In the genomic region with DNA sequence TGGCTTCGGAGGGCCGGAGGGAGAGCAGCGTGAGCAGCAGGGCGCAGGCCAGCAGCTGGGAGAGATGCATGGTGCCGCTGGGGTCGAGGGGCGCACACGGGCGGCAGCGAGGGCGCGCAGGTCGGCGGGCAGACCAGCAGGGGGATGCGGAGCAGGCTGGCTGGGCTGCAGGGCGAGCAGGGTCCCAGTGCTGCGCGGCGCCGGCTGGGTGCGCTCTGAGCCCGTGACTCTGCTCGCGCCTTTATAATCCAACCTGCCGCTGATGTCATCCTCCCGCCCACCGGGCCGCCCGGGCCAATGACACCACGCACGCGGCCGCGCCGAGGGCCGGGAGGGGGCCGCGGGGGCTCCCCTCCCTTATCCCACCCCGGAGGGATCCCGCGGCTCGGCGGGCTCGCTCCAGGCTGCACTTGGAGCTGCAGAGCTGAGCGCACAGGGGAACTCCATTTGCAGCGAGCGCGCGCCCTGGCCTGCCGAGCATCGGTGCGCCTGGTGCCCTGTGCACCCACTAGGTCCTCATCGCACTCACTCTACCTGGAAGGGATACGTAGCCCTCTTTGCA, we compare ENCODE assay signal across 8 cellular contexts. TPM values are rescaled to one million over a fixed set of nuclear protein-coding genes. Genes with fewer than 3 reads are reported as not detected.
DNase-seq lines count a peak whose midpoint lies in the region; ATAC-seq and TF ChIP-seq lines count a peak whose summit lies in the region.

A gene with protein sequence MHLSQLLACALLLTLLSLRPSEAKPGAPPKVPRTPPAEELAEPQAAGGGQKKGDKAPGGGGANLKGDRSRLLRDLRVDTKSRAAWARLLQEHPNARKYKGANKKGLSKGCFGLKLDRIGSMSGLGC (minus strand): TSS at position 217 of the 562 bp plus-strand sequence. CDS start 147 bp downstream, at position 70.

- POLR2A ChIA-PET in A673 (lab: Charles Lee; ENCODE audit: low non-redundant PET), result no interaction called here

- peak; percentile 52 for TF ChIP-seq CTCF in A673 (conservative IDR thresholded peaks at IDR 0.05; ENCODE audit: low read depth, low read length)

- BruUV-seq in A673 (replicated peaks; lab: Mats Ljungman, UMichigan), result no TSS peak

- peak within 1 kb of the TSS; percentile 67 for H3K4me3 Mint-ChIP-seq in activated naive CD8-positive, alpha-beta T cell treated with anti-CD3 and anti-CD28 coated beads for 36 hours

- ATAC-seq in GM19023 (IDR thresholded peaks at IDR 0.05; ENCODE audit: unreplicated experiment) (peak; percentile 53), left cardiac atrium (peak; percentile 77 to 80)

- no peak within 1 kb of the TSS for H3K27ac Mint-ChIP-seq in activated naive CD8-positive, alpha-beta T cell treated with anti-CD3 and anti-CD28 coated beads for 36 hours

- H3K4me3 ChIP-seq in A673 (ENCODE audit: low read depth, low read length, poor library complexity, severe bottlenecking), result peak within 1 kb of the TSS; percentile 46

- DNase-seq in A673 (ENCODE audit: low spot score) (peak; percentile 81), KG1 (lab: John Stamatoyannopoulos, UW) (peak; percentile 45), RPMI8226 (peak; percentile 46), left cardiac atrium (peak; percentile 66), putamen (ENCODE audit: low spot score) (peak; percentile 64), mucosa of gallbladder (ENCODE audit: low spot score) (no peak)
- peak; percentile 88 for DNase-seq in activated naive CD8-positive, alpha-beta T cell treated with anti-CD3 and anti-CD28 coated beads for 36 hours

- H3K9me3 ChIP-seq in A673 (ENCODE audit: low read depth, low read length, poor library complexity, severe bottlenecking), result no peaks in the 10 kb centered on the region

- no peak within 1 kb of the TSS for H3K27ac ChIP-seq in A673 (ENCODE audit: low read depth, low read length, poor library complexity, severe bottlenecking)

- H3K9me3 Mint-ChIP-seq in activated naive CD8-positive, alpha-beta T cell treated with anti-CD3 and anti-CD28 coated beads for 36 hours, result no peaks in the 10 kb centered on the region

- intact Hi-C loops in A673 (cut with micrococcal nuclease; ENCODE audit: unreplicated experiment), result loop anchor here (10.0 kb wide), 1 partner anchor 369 kb away; no protein-coding TSS in a partner anchor
- intact Hi-C loops in left cardiac atrium (cut with DNase I), result loop anchor here (5.0 kb wide), 3 partner anchors 216 to 401 kb away; no protein-coding TSS in a partner anchor

- peaks cover 50% of the 10 kb centered on the region for H3K27me3 Mint-ChIP-seq in activated naive CD8-positive, alpha-beta T cell treated with anti-CD3 and anti-CD28 coated beads for 36 hours

- H3K36me3 ChIP-seq in A673 (ENCODE audit: insufficient read depth, low read length, poor library complexity, severe bottlenecking), result no peaks in the 10 kb centered on the region

- H3K4me1 ChIP-seq in A673 (ENCODE audit: insufficient read depth, low read length, poor library complexity, severe bottlenecking), result peaks cover 14% of the 10 kb centered on the region

- CTCF ChIA-PET in A673 (lab: Charles Lee), result no interaction called here

- H3K27me3 ChIP-seq in A673 (replicated peaks; ENCODE audit: insufficient read depth, low read depth, low read length, poor library complexity), result peaks cover 37% of the 10 kb centered on the region

- peaks cover 9% of the 10 kb centered on the region for H3K4me1 Mint-ChIP-seq in activated naive CD8-positive, alpha-beta T cell treated with anti-CD3 and anti-CD28 coated beads for 36 hours

- H3K36me3 Mint-ChIP-seq in activated naive CD8-positive, alpha-beta T cell treated with anti-CD3 and anti-CD28 coated beads for 36 hours, result no peaks in the 10 kb centered on the region

RNA-seq across cellular contexts. Expression of the gene that starts here (rescaled TPM):
- not detected in 2 replicates for total RNA-seq in A673 (2021)
- 1 to 10 TPM in 1 of 2 experiments, under 1 TPM in 1; 0.48 to 1.1 TPM for total RNA-seq in activated naive CD8-positive, alpha-beta T cell treated with anti-CD3 and anti-CD28 coated beads for 36 hours
- total RNA-seq in left cardiac atrium, result 1 to 10 TPM; 3.7 to 7.2 TPM
- not detected for total RNA-seq in mucosa of gallbladder

Comparison
In these comparisons a context has a peak if more than half of its experiments do, and no peak if none do; other contexts are left out.
1. Peak in DNase-seq and H3K4me3 ChIP-seq in A673; RNA of the gene not detected or under 1 TPM.